Comparison of ENCODE assay signal across 8 cellular contexts in the genomic region with DNA sequence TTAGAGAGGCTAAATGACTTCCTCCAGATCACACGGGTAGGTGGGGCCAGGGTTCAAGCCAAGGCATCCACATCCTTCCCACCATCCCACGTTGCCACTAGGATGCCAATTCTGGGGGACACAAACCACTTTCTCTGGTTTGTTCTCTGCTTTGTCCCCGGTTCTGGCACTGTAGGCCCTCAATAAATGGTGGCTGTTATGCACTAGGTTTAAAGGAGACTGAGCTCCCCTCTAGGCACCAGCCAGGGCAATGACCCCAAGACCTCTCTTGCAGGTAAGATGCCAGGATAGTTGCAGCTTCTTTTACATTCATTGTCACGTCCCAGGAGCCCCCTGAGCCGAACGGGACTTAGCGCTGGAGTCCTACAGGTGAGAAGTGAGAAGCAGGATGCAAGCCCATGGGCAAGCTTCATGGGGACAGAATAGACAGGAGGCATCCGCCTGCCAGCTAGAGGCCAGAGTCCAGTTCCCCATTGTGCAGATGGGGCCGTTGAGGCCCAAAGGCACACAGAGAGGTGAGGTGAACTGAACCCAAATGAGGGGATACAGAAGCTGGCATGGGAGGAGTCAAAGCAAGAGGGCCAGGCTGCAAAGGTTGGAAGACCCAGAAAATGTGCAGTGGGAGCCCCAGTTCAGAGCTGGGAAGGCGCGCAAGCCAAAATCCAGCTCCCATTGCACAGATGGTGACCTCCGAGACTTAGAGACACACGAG. TPM values are rescaled to one million over a fixed set of nuclear protein-coding genes. Genes with fewer than 3 reads are reported as not detected.
A peak's percentile ranks its signal among the peaks of the same experiment; 100 is the strongest.
DNase-seq lines count a peak whose midpoint lies in the region; ATAC-seq and TF ChIP-seq lines count a peak whose summit lies in the region.

No MANE protein-coding gene starts in this region.

- H3K4me1 ChIP-seq in A673 (ENCODE audit: insufficient read depth, low read length, poor library complexity, severe bottlenecking) (peaks cover 4% of the 10 kb centered on the region), body of pancreas (peaks cover 18% of the 10 kb centered on the region), mesodermal cell (ENCODE audit: control insufficient read depth, insufficient read depth, low read length, poor library complexity, severe bottlenecking) (no peaks in the 10 kb centered on the region)

- BruUV-seq in A673 (replicated peaks; lab: Mats Ljungman, UMichigan): TSS peak; percentile 82

- H3K36me3 Mint-ChIP-seq in HFFc6 (ENCODE audit: low read depth): peaks cover 8% of the 10 kb centered on the region

- peaks cover 4% of the 10 kb centered on the region for H3K27me3 Mint-ChIP-seq in HFFc6 (ENCODE audit: insufficient read depth)

- ATAC-seq in body of pancreas (no peak), HG03025 (IDR thresholded peaks at IDR 0.05; ENCODE audit: low FRiP score, unreplicated experiment) (no peak), HG02852 (IDR thresholded peaks at IDR 0.05; ENCODE audit: unreplicated experiment) (no peak), HG03135 (IDR thresholded peaks at IDR 0.05; ENCODE audit: unreplicated experiment) (no peak)

- TF ChIP-seq CTCF in A673 (conservative IDR thresholded peaks at IDR 0.05; ENCODE audit: low read depth, low read length) (no peak), HFFc6 (IDR thresholded peaks at IDR 0.05) (no peak), body of pancreas (IDR thresholded peaks at IDR 0.05) (no peak)

- 37 to 41% methylated on average over 5 to 13 of the region's 13 CpGs for WGBS in body of pancreas, 2 donors
- WGBS in mesodermal cell (ENCODE audit: insufficient coverage in 2 of 2), 2 experiments: 85 to 87% methylated on average over 12 to 13 of the region's 13 CpGs

- no peak for TF ChIP-seq POLR2A in body of pancreas (IDR thresholded peaks at IDR 0.05)

- H3K27ac ChIP-seq in A673 (ENCODE audit: low read depth, low read length, poor library complexity, severe bottlenecking): peak overlapping the region; percentile 32
- H3K27ac ChIP-seq in body of pancreas: peak overlapping the region; percentile 52 to 75 (median 64)
- no peak overlapping the region for H3K27ac ChIP-seq in mesodermal cell (ENCODE audit: low read depth, low read length, severe bottlenecking)

- H3K36me3 ChIP-seq in A673 (ENCODE audit: insufficient read depth, low read length, poor library complexity, severe bottlenecking) (no peaks in the 10 kb centered on the region), body of pancreas (replicated peaks in 1 of 2; ENCODE audit: insufficient read depth in 1 of 2, low read depth in 2 of 2) (no peaks in the 10 kb centered on the region), mesodermal cell (ENCODE audit: control insufficient read depth, insufficient read depth, low read length) (no peaks in the 10 kb centered on the region)

- H3K4me3 ChIP-seq in A673 (ENCODE audit: low read depth, low read length, poor library complexity, severe bottlenecking) (peak overlapping the region; percentile 82), body of pancreas (peak overlapping the region; percentile 72 to 75), mesodermal cell (ENCODE audit: extremely low read depth, insufficient read depth, low read length, poor library complexity, severe bottlenecking) (peak overlapping the region; percentile 33)

- DNase-seq in A673 (ENCODE audit: low spot score): no peak
- no peak for DNase-seq in HFFc6
- DNase-seq in body of pancreas: no peak
- no peak for DNase-seq in amygdala (lab: John Stamatoyannopoulos, UW)

- peak overlapping the region; percentile 85 for H3K27ac Mint-ChIP-seq in HFFc6

- POLR2A ChIA-PET in A673 (lab: Charles Lee; ENCODE audit: low non-redundant PET): no interaction called here

- H3K9me3 ChIP-seq in A673 (ENCODE audit: low read depth, low read length, poor library complexity, severe bottlenecking): no peaks in the 10 kb centered on the region
- no peaks in the 10 kb centered on the region for H3K9me3 ChIP-seq in body of pancreas
- no peaks in the 10 kb centered on the region for H3K9me3 ChIP-seq in mesodermal cell (ENCODE audit: control insufficient read depth, low read length)

- peak overlapping the region; percentile 96 for H3K4me3 Mint-ChIP-seq in HFFc6

- peaks cover 4% of the 10 kb centered on the region; the same call in 1 of the 2 replicates for H3K9me3 Mint-ChIP-seq in HFFc6

- CTCF ChIA-PET in A673 (lab: Charles Lee): interaction anchor here (0.6 kb wide), 1 partner anchor 22 kb away, joined by 8 read pairs; no protein-coding TSS in a partner anchor

- intact Hi-C loops in A673 (cut with micrococcal nuclease; ENCODE audit: unreplicated experiment) (no loop called here), body of pancreas (cut with DNase I) (no loop called here)

- no peaks in the 10 kb centered on the region for H3K27me3 ChIP-seq in A673 (replicated peaks; ENCODE audit: insufficient read depth, low read depth, low read length, poor library complexity)
- no peaks in the 10 kb centered on the region for H3K27me3 ChIP-seq in body of pancreas

- peaks cover 18% of the 10 kb centered on the region for H3K4me1 Mint-ChIP-seq in HFFc6 (ENCODE audit: low read depth)

RNA-seq across cellular contexts. Expression of gene PXMP4, which starts 0.7 kb away (rescaled TPM):
- 7.5 and 9.7 TPM in 2 replicates for total RNA-seq in A673 (2021)
- 10 to 100 TPM in 4 of 6 experiments, 1 to 10 TPM in 2; 8.3 to 14.4 (median 11.4) TPM for total RNA-seq in HFFc6 (2021; fragmentation: NEBNext Ultra II Directional; extraction: Animal tissue kit (Norgen Biotek cat#: 25700))
- total RNA-seq in body of pancreas: 1 to 10 TPM; 3.3 to 5.2 TPM
- 2.0 TPM for polyA plus RNA-seq in mesodermal cell (2013, experiment 1 of 2)
- 2.1 TPM for polyA plus RNA-seq in mesodermal cell (2013, experiment 2 of 2)

RNA-seq across cellular contexts. Expression of gene ZNF341, which starts 12.4 kb away (rescaled TPM):
- 4.7 and 5.0 TPM in 2 replicates for total RNA-seq in A673 (2021)
- 1 to 10 TPM; 3.2 to 4.1 (median 3.6) TPM for total RNA-seq in HFFc6 (2021; fragmentation: NEBNext Ultra II Directional; extraction: Animal tissue kit (Norgen Biotek cat#: 25700))
- total RNA-seq in body of pancreas: under 1 TPM; 0.33 to 0.78 TPM
- polyA plus RNA-seq in mesodermal cell (2013, experiment 1 of 2): 4.3 TPM
- polyA plus RNA-seq in mesodermal cell (2013, experiment 2 of 2): 3.3 TPM

RNA-seq across cellular contexts. Expression of gene E2F1, which starts 33.2 kb away (rescaled TPM):
- total RNA-seq in A673 (2021) (86.0 and 87.0 TPM in 2 replicates), body of pancreas (under 1 TPM in 1 of 2 donors, not detected in 1; 0.66 TPM)
- total RNA-seq in HFFc6 (2021; fragmentation: NEBNext Ultra II Directional; extraction: Animal tissue kit (Norgen Biotek cat#: 25700)): 10 to 100 TPM; 11.3 to 21.7 (median 20.2) TPM
- polyA plus RNA-seq in mesodermal cell (2013, experiment 1 of 2): 10.5 TPM
- polyA plus RNA-seq in mesodermal cell (2013, experiment 2 of 2): 11.0 TPM

RNA-seq across cellular contexts. Expression of gene NECAB3, which starts 45.2 kb away (rescaled TPM):
- total RNA-seq in A673 (2021) (83.1 and 100 TPM in 2 replicates), body of pancreas (10 to 100 TPM; 41.8 to 92.3 TPM)
- total RNA-seq in HFFc6 (2021; fragmentation: NEBNext Ultra II Directional; extraction: Animal tissue kit (Norgen Biotek cat#: 25700)): 10 to 100 TPM; 24.9 to 30.0 (median 27.0) TPM
- polyA plus RNA-seq in mesodermal cell (2013, experiment 1 of 2): 29.1 TPM
- polyA plus RNA-seq in mesodermal cell (2013, experiment 2 of 2): 27.1 TPM

RNA-seq across cellular contexts. Expression of gene ACTL10, which starts 52.7 kb away (rescaled TPM):
- total RNA-seq in A673 (2021): 0.39 and 0.47 TPM in 2 replicates
- total RNA-seq in HFFc6 (2021; fragmentation: NEBNext Ultra II Directional; extraction: Animal tissue kit (Norgen Biotek cat#: 25700)): 1 to 10 TPM; 1.6 to 2.3 (median 1.8) TPM
- total RNA-seq in body of pancreas: 1 to 10 TPM; 4.0 to 4.9 TPM
- polyA plus RNA-seq in mesodermal cell (2013, experiment 1 of 2): 0.18 TPM
- polyA plus RNA-seq in mesodermal cell (2013, experiment 2 of 2): 0.25 TPM

Comparison
In these comparisons a context has a peak if more than half of its experiments do, and no peak if none do; other contexts are left out.
1. RNA of gene E2F1, which starts 33.2 kb away (total RNA-seq): 86.0 to 87.0 TPM in A673 and 11.3 to 21.7 TPM in HFFc6; 0.66 TPM in body of pancreas; every median in the first group is over 4 times any median in the second.
2. Peak in every context shown above with its lines, with median percentiles within 50 percentile points of each other: H3K4me3 ChIP-seq.